ENCODE assay signal across 8 cellular contexts in the genomic region with DNA sequence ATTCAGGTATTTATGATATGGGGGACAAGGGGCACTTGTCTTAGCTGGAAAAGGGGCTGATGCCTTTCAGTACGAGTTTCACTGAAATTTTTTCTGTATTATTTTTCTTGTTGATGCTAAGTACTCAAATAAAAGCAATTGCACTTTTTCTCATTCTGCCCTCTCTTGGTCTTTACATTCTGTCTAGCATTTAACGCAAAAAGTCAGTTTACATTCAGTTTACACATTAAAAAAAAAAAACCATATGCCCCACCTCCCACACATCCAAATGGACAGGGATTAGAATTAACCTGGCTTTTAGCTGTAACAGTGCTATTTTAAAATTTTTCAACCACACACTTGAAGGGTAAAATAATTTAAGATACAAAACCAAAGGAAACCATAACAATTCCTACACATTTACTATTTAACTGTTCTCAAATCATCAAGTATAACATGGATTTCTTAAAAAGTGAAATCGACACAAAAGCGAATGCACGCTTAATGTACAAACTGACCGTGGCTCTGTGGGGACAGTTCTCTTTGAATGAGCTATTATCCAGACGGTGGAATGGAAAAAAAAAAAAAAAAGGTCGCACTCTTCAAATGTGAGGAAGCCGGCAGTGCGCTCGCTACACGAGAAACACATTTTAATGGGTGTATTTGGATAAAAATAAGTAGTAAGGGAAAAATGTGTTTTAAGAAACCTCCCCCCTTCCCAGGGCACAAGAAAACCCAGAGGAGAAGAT. TPM values are rescaled to one million over a fixed set of nuclear protein-coding genes. Genes with fewer than 3 reads are reported as not detected.
DNase-seq lines count a peak whose midpoint lies in the region; ATAC-seq and TF ChIP-seq lines count a peak whose summit lies in the region.

No MANE protein-coding gene starts in this region.

- H3K9me2 ChIP-seq in DOHH2 (replicated peaks; ENCODE audit: control insufficient read depth, low read length) = no peaks in the 10 kb centered on the region
- no peaks in the 10 kb centered on the region for H3K9me2 ChIP-seq in Loucy (replicated peaks; ENCODE audit: low read depth, low read length)

- TF ChIP-seq CTCF in DOHH2 (IDR thresholded peaks at IDR 0.05; ENCODE audit: low read depth, low read length, poor library complexity, severe bottlenecking) = no peak
- no peak for TF ChIP-seq CTCF in Loucy (conservative IDR thresholded peaks at IDR 0.05; ENCODE audit: low read length)
- no peak for TF ChIP-seq CTCF in cardiac fibroblast (IDR thresholded peaks at IDR 0.05; ENCODE audit: low read depth, low read length)

- peak; percentile 30 to 32 for DNase-seq in cardiac fibroblast (ENCODE audit: low read depth in 2 of 2)
- no peak for DNase-seq in anterior cingulate cortex (lab: John Stamatoyannopoulos, UW)
- no peak for DNase-seq in NCI-H345 treated with DMSO at 0.1 percent for 48 hours (lab: John Stamatoyannopoulos, UW; ENCODE audit: unreplicated experiment)
- no peak for DNase-seq in activated CD4-positive, alpha-beta T cell treated with anti-CD3 and anti-CD28 coated beads, Interleukin-2, amount 50 U/mL, for 4 hours

- H3K27me3 ChIP-seq in DOHH2 (ENCODE audit: control insufficient read depth, low read length) (no peaks in the 10 kb centered on the region), Loucy (ENCODE audit: insufficient read depth, low read length, poor library complexity, severe bottlenecking) (no peaks in the 10 kb centered on the region), mononuclear cell (ENCODE audit: insufficient read depth, low read length) (no peaks in the 10 kb centered on the region)

- peaks cover 63% of the 10 kb centered on the region for H3K79me2 ChIP-seq in DOHH2 (ENCODE audit: control insufficient read depth, low read length)
- peaks cover 62% of the 10 kb centered on the region for H3K79me2 ChIP-seq in Loucy (ENCODE audit: insufficient read depth, low read length)

- H3K9ac ChIP-seq in Loucy (ENCODE audit: low read depth, low read length, poor library complexity, severe bottlenecking) = peak overlapping the region; percentile 93

- H3K4me2 ChIP-seq in DOHH2 (ENCODE audit: low read length) (peak overlapping the region; percentile 75), Loucy (ENCODE audit: low read depth, low read length, poor library complexity, severe bottlenecking) (peak overlapping the region; percentile 93)

- no peak overlapping the region for H3K27ac ChIP-seq in DOHH2 (ENCODE audit: low read depth, low read length)

- H4K20me1 ChIP-seq in DOHH2 (ENCODE audit: control insufficient read depth, insufficient read depth, low read depth, low read length) (peaks cover 3% of the 10 kb centered on the region; the same call in 1 of the 2 replicates), Loucy (ENCODE audit: insufficient read depth, low read length, poor library complexity, severe bottlenecking) (peaks cover 40% of the 10 kb centered on the region)

- H3K36me3 ChIP-seq in DOHH2 (ENCODE audit: control insufficient read depth, low read length) = peaks cover 3% of the 10 kb centered on the region; the same call in 1 of the 2 replicates
- H3K36me3 ChIP-seq in Loucy (ENCODE audit: insufficient read depth, low read length) = no peaks in the 10 kb centered on the region

- peak overlapping the region; percentile 91 for H3K4me3 ChIP-seq in DOHH2 (ENCODE audit: low read length)
- peak overlapping the region; percentile 97 for H3K4me3 ChIP-seq in Loucy (ENCODE audit: low read length, poor library complexity, severe bottlenecking)
- H3K4me3 ChIP-seq in cardiac fibroblast (replicated peaks in 1 of 2; ENCODE audit: low read depth in 2 of 2, low read length in 2 of 2) = peak overlapping the region; percentile 77 to 79
- peak overlapping the region; percentile 62 for H3K4me3 ChIP-seq in mononuclear cell (ENCODE audit: low read length)

- H3K4me1 ChIP-seq in DOHH2 (ENCODE audit: control insufficient read depth, low read length) (peaks cover 42% of the 10 kb centered on the region), Loucy (ENCODE audit: insufficient read depth, low read length, poor library complexity, severe bottlenecking) (peaks cover 58% of the 10 kb centered on the region), mononuclear cell (ENCODE audit: insufficient read depth, low read length) (peaks cover 5% of the 10 kb centered on the region)

- ATAC-seq in GM21360 (IDR thresholded peaks at IDR 0.05; ENCODE audit: unreplicated experiment) = no peak

- H3F3A ChIP-seq in DOHH2 (ENCODE audit: control insufficient read depth, insufficient read depth) (no peaks in the 10 kb centered on the region), Loucy (ENCODE audit: low read depth) (no peaks in the 10 kb centered on the region)

- 0 out of 2 replicates have a peak overlapping the region, but pooled peaks have one; percentile 89 for H2AFZ ChIP-seq in Loucy (ENCODE audit: low read length)

- H3K9me3 ChIP-seq in DOHH2 (ENCODE audit: control insufficient read depth, insufficient read depth, low read length) = no peaks in the 10 kb centered on the region
- no peaks in the 10 kb centered on the region for H3K9me3 ChIP-seq in Loucy (ENCODE audit: insufficient read depth, low read depth, low read length)
- H3K9me3 ChIP-seq in mononuclear cell (ENCODE audit: low read depth, low read length) = no peaks in the 10 kb centered on the region

RNA-seq across cellular contexts. Expression of a gene that starts 1.4 kb away (rescaled TPM):
- 14.1 TPM for total RNA-seq in mononuclear cell

RNA-seq across cellular contexts. Expression of a gene that starts 42.1 kb away (rescaled TPM):
- total RNA-seq in mononuclear cell = not detected

Comparison
In these comparisons a context has a peak if more than half of its experiments do, and no peak if none do; other contexts are left out.
1. DNase-seq: peak in cardiac fibroblast (2 of 2); none in anterior cingulate cortex (0 of 58), NCI-H345 treated with DMSO at 0.1 percent for 48 hours (single experiment) and activated CD4-positive, alpha-beta T cell treated with anti-CD3 and anti-CD28 coated beads, Interleukin-2, amount 50 U/mL, for 4 hours (0 of 2).
2. Peak in every context shown above with its lines, with median percentiles within 50 percentile points of each other: H3K4me3 ChIP-seq.